In the genomic region with DNA sequence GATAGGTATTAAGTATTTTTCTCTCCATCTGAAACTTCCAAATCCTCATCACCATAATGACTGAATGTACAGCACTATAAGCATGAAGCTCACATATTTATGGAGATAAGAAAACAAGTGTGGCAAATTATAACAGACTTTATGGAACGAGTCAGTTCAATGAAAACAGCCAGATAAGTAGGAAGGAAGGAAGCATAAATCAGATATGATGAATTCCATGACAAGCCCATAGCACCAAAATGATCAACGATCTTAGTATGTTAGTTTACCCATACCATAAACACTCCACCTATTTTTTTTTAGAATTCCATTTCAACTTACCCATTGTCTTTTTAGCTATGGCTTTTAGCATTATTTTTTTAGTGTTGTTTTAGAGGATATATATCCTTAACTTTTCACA, we compare ENCODE assay signal across 1 cellular context.
A peak's percentile ranks its signal among the peaks of the same experiment; 100 is the strongest.
TF ChIP-seq lines count a peak whose summit lies in the region.

No MANE protein-coding gene starts in this region.

TF ChIP-seq in K562, 482 proteins besides CTCF, POLR2A, EP300 and RAD21 (continued from another document):
- TF ChIP-seq, protein P1, sequence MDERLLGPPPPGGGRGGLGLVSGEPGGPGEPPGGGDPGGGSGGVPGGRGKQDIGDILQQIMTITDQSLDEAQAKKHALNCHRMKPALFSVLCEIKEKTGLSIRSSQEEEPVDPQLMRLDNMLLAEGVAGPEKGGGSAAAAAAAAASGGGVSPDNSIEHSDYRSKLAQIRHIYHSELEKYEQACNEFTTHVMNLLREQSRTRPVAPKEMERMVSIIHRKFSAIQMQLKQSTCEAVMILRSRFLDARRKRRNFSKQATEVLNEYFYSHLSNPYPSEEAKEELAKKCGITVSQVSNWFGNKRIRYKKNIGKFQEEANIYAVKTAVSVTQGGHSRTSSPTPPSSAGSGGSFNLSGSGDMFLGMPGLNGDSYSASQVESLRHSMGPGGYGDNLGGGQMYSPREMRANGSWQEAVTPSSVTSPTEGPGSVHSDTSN (CRISPR knock-in tag; IDR thresholded peaks at IDR 0.05; ENCODE audit: low read depth), result no peak
- TF ChIP-seq, protein P1 (tag; conservative IDR thresholded peaks at IDR 0.05; ENCODE audit: low read depth), result peak; percentile 73
- TF ChIP-seq PHF21A (IDR thresholded peaks at IDR 0.05; ENCODE audit: borderline replicate concordance, low read depth) (no peak), SAFB (IDR thresholded peaks at IDR 0.05; ENCODE audit: borderline replicate concordance, low read depth, low read length) (no peak), ZNF347 (CRISPR knock-in tag; IDR thresholded peaks at IDR 0.05; ENCODE audit: low read depth) (no peak), POLR2AphosphoS2 (IDR thresholded peaks at IDR 0.05; ENCODE audit: low read length) (no peak), MXI1 (IDR thresholded peaks at IDR 0.05; ENCODE audit: low read depth, low read length) (no peak), ZNF696 (CRISPR knock-in tag; conservative IDR thresholded peaks at IDR 0.05) (no peak), POLR3G (IDR thresholded peaks at IDR 0.05; ENCODE audit: extremely low read depth, insufficient read length, insufficient replicate concordance) (no peak), EWSR1 (IDR thresholded peaks at IDR 0.05; ENCODE audit: borderline replicate concordance, low read depth, partially characterized antibody) (no peak)
- TF ChIP-seq, protein P2, sequence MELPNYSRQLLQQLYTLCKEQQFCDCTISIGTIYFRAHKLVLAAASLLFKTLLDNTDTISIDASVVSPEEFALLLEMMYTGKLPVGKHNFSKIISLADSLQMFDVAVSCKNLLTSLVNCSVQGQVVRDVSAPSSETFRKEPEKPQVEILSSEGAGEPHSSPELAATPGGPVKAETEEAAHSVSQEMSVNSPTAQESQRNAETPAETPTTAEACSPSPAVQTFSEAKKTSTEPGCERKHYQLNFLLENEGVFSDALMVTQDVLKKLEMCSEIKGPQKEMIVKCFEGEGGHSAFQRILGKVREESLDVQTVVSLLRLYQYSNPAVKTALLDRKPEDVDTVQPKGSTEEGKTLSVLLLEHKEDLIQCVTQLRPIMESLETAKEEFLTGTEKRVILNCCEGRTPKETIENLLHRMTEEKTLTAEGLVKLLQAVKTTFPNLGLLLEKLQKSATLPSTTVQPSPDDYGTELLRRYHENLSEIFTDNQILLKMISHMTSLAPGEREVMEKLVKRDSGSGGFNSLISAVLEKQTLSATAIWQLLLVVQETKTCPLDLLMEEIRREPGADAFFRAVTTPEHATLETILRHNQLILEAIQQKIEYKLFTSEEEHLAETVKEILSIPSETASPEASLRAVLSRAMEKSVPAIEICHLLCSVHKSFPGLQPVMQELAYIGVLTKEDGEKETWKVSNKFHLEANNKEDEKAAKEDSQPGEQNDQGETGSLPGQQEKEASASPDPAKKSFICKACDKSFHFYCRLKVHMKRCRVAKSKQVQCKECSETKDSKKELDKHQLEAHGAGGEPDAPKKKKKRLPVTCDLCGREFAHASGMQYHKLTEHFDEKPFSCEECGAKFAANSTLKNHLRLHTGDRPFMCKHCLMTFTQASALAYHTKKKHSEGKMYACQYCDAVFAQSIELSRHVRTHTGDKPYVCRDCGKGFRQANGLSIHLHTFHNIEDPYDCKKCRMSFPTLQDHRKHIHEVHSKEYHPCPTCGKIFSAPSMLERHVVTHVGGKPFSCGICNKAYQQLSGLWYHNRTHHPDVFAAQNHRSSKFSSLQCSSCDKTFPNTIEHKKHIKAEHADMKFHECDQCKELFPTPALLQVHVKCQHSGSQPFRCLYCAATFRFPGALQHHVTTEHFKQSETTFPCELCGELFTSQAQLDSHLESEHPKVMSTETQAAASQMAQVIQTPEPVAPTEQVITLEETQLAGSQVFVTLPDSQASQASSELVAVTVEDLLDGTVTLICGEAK (IDR thresholded peaks at IDR 0.05), result no peak
- TF ChIP-seq, protein P2 (CRISPR knock-in tag; IDR thresholded peaks at IDR 0.05), result no peak
